ENCODE assay signal across 14 cellular contexts in the genomic region with DNA sequence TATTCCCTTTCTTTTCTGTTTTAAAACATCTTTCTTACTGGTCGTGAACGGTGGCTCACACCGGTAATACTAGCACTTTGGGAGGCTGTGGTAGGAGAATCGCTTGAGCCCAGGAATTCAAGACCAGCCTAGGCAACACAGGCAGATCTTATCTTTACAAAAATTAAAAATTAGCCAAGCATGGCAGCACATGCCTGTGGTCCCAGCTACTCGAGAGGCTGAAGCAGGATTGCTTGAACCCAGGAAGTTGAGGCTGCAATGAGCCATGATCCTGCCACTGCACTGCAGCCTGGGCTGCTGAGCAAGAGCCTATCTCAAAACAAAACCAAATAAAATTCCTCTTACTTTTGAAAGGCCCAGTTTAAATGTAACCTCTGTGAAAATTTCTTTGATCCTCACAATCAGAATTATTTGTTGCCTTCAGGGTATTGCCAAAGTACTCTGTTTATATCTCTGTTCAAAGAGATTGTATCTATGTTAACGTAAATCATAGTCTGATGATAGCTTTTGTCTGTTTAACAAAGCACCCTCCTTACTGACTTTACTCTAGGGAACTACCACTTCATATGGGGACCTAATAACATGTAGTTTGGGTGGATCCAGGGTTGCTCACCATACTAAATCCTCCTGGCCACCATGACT.
"Had no signal": no experiment of that assay in that cellular context is flagged by ENCODE, and none has a peak within 500 bp of the region (broad histone marks: within the 10 kb centered on the region; RNA-seq: fewer than 3 reads in every experiment).

No MANE protein-coding gene starts in this region.

- H3K27me3 ChIP-seq: colonic mucosa, esophagus squamous epithelium, spleen, tibial nerve, vagina had no signal

- H3K4me1 ChIP-seq: colonic mucosa, esophagus squamous epithelium, vagina had no signal

- H3K27ac ChIP-seq: colonic mucosa, esophagus squamous epithelium, left ventricle myocardium inferior, spleen, tibial nerve, vagina had no signal

- DNase-seq: activated CD4-positive, alpha-beta T cell treated with anti-CD3 and anti-CD28 coated beads for 4 hours; activated CD8-positive, alpha-beta T cell treated with anti-CD3 and anti-CD28 coated beads, Interleukin-2, amount 10 ng/mL, durations not matched to agents 7 days and 5 days; activated naive CD4-positive, alpha-beta T cell treated with anti-CD3 and anti-CD28 coated beads for 36 hours; caudate nucleus; colonic mucosa; esophagus squamous epithelium; left ventricle myocardium inferior; mesenchymal stem cell; spleen; stimulated activated CD4-positive, alpha-beta T cell treated with anti-CD3 and anti-CD28 coated beads, Interleukin-1b, Interleukin-23, amount 100 ng/mL, for 48 hours had no signal

- ATAC-seq: activated CD8-positive, alpha-beta T cell treated with anti-CD3 and anti-CD28 coated beads, Interleukin-2, amount 10 ng/mL, durations not matched to agents 7 days and 5 days; sciatic nerve; stimulated activated memory B cell treated with anti-CD40 and anti-IgM and Interleukin-4, amounts not matched to agents 10 μg/mL and 1 μg/mL and 100 μg/mL, for 72 hours had no signal

- H3K4me3 ChIP-seq: colonic mucosa, esophagus squamous epithelium, left ventricle myocardium inferior, spleen, tibial nerve, vagina had no signal

- H3K9me3 ChIP-seq: colonic mucosa, esophagus squamous epithelium, left ventricle myocardium inferior, spleen, tibial nerve, vagina had no signal

- H3K36me3 ChIP-seq: colonic mucosa, esophagus squamous epithelium, left ventricle myocardium inferior, tibial nerve, vagina had no signal
